ENCODE assay signal across 23 cellular contexts in the genomic region with DNA sequence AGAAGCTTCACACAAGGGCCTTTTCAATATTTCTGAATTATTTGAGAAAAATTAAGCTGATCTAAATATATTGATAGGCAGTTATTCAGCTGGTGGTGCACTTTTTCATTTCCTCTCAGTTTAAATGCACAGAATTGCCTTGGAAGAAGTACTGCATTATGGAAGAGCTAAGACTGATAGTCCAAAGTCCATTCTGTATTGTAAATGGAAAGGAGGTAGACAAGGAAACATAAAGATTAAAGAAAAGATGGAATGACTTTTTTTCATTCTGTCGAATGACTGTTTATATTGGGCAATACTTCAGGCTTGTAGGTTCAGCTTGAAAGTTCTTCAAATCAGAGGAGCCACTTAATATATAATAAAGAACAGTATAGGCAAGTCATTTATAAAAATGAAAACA.
"Had no signal": no experiment of that assay in that cellular context is flagged by ENCODE, and none has a peak within 500 bp of the region (broad histone marks: within the 10 kb centered on the region; RNA-seq: fewer than 3 reads in every experiment).

No MANE protein-coding gene starts in this region.

- H3K9me3 ChIP-seq: esophagus muscularis mucosa, gastroesophageal sphincter, heart left ventricle, prostate gland, right atrium auricular region, stomach, thyroid gland had no signal

- H3K36me3 ChIP-seq: esophagus muscularis mucosa, gastroesophageal sphincter, heart left ventricle, prostate gland, right atrium auricular region, stomach, thyroid gland had no signal

- DNase-seq: cerebellar nuclear complex; effector CD8-positive, alpha-beta T cell; endodermal cell; foreskin keratinocyte; heart left ventricle; hippocampal formation; left cardiac atrium; left ventricle myocardium superior; naive thymus-derived CD4-positive, alpha-beta T cell; stimulated activated CD4-positive, alpha-beta T cell treated with anti-CD3 and anti-CD28 coated beads, Interleukin-2, amount 100 ng/mL, for 24 hours; stimulated activated CD4-positive, alpha-beta T cell treated with anti-CD3 and anti-CD28 coated beads, Interleukin-4, amount 100 ng/mL, for 24 hours; stimulated activated naive CD4-positive, alpha-beta T cell treated with Interleukin-2 at 50 U/mL for 16 hours; stomach; thyroid gland had no signal

- H3K27me3 ChIP-seq: gastroesophageal sphincter, heart left ventricle, neural progenitor cell, right atrium auricular region, stomach, thyroid gland had no signal

- H3K4me3 ChIP-seq: esophagus muscularis mucosa, gastroesophageal sphincter, heart left ventricle, lung, neural progenitor cell, prostate gland, right atrium auricular region, stomach, thyroid gland had no signal

- H3K9ac ChIP-seq: neural progenitor cell, parathyroid adenoma had no signal

- H3K27ac ChIP-seq: esophagus muscularis mucosa, foreskin keratinocyte, gastroesophageal sphincter, heart left ventricle, neural progenitor cell, parathyroid adenoma, prostate gland, right atrium auricular region, stomach, thyroid gland had no signal

- H3K4me1 ChIP-seq: foreskin keratinocyte, parathyroid adenoma, prostate gland had no signal

- ATAC-seq: foreskin keratinocyte; gastroesophageal sphincter; heart left ventricle; left cardiac atrium; left ventricle myocardium superior; naive thymus-derived CD4-positive, alpha-beta T cell; sciatic nerve; stimulated activated effector memory CD8-positive, alpha-beta T cell treated with anti-CD3 and anti-CD28 coated beads, Interleukin-12 subunit alpha, Interleukin-12 subunit beta, amount 100 ng/mL, for 72 hours had no signal
